17 cellular contexts compared by ENCODE assay signal in the genomic region with DNA sequence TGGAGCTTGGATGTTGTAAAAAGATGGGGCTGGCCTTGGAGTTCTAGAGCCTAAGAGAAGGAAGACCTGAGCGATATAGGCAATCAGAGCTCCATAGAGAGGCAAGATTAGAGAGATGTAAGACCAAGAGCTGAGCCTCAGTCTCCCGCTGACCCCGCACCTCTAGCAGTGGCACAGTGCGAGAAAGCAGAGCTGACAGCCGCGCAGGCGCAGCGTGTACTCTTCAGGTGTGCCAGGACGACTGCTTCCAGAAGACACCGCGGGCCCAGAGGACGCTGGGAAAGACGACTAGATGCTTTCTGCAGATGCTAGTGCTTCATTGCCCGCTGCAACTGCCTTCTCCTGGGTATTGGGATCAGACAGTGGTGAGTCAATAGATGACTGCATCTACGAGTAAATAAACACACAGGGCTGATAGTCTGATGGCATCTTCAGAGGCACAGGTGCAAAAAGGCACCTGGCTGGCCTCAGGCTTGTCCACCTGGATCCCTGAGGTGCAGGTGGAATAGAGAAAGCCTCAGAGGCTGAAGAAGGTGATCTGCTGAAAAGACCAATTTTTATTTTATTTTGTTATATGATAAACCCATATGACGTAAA. TPM values are rescaled to one million over a fixed set of nuclear protein-coding genes. Genes with fewer than 3 reads are reported as not detected.
DNase-seq lines count a peak whose midpoint lies in the region; ATAC-seq, FAIRE-seq and TF ChIP-seq lines count a peak whose summit lies in the region.
"Had no signal": no experiment of that assay in that cellular context is flagged by ENCODE, and none has a peak within 500 bp of the region (broad histone marks: within the 10 kb centered on the region; RNA-seq: fewer than 3 reads in every experiment).

No MANE protein-coding gene starts in this region.

- no peak overlapping the region for H3K27ac ChIP-seq in HepG2 (ENCODE audit: extremely low read length, insufficient read depth, low read length)
- no peak overlapping the region for H3K27ac ChIP-seq in right lobe of liver
- no peak overlapping the region for H3K27ac ChIP-seq in pancreas

- no TSS peak for BruUV-seq in HepG2 (replicated peaks; lab: Mats Ljungman, UMichigan)

- H4K20me1 ChIP-seq in HepG2 (ENCODE audit: insufficient read depth, low read length), result no peaks in the 10 kb centered on the region

- H3K4me3 ChIP-seq in HepG2 (replicated peaks in 1 of 3; ENCODE audit: insufficient read depth in 1 of 3, low read depth in 2 of 3, low read length in 3 of 3) (no peak overlapping the region), right lobe of liver (no peak overlapping the region), epithelial cell of esophagus (ENCODE audit: low read length) (no peak overlapping the region), pancreas (no peak overlapping the region)

- no peaks in the 10 kb centered on the region for H3K4me1 Mint-ChIP-seq in activated T-helper 1 cell treated with anti-CD3 and anti-CD28 coated beads, Interleukin-12 subunit alpha, Interleukin-12 subunit beta, Interleukin-2, Interleukin-4 antibody, amounts not matched to agents 30 ng/mL and 10 ng/mL and 1 ng/mL, durations not matched to agents 14 hours and 24 hours and 36 hours (ENCODE audit: low read depth)
- peaks cover 3% of the 10 kb centered on the region for H3K4me1 Mint-ChIP-seq in endothelial cell (ENCODE audit: unreplicated experiment)
- H3K4me1 Mint-ChIP-seq: B cell had no signal

- no peak overlapping the region for H3K4me2 ChIP-seq in HepG2 (ENCODE audit: low read depth, low read length)

- DNase-seq in HepG2 (ENCODE audit: low spot score) (no peak), right lobe of liver (no peak), NCI-H69 (lab: John Stamatoyannopoulos, UW) (peak; percentile 27), epithelial cell of esophagus (ENCODE audit: low read depth) (peak; percentile 26), pancreas (no peak), endothelial cell (ENCODE audit: low spot score) (no peak)
- DNase-seq in activated T-helper 1 cell treated with anti-CD3 and anti-CD28 coated beads, Interleukin-12 subunit alpha, Interleukin-12 subunit beta, Interleukin-2, Interleukin-4 antibody, amounts not matched to agents 30 ng/mL and 10 ng/mL and 1 ng/mL, durations not matched to agents 14 hours and 24 hours and 36 hours (ENCODE audit: low spot score), result no peak
- DNase-seq: C1 segment of cervical spinal cord; CD4-positive, alpha-beta T cell; DND-41; GDM1; HCEC 1CT; HFFc6; IMR-90 had no signal

- H3K4me3 Mint-ChIP-seq in activated T-helper 1 cell treated with anti-CD3 and anti-CD28 coated beads, Interleukin-12 subunit alpha, Interleukin-12 subunit beta, Interleukin-2, Interleukin-4 antibody, amounts not matched to agents 30 ng/mL and 10 ng/mL and 1 ng/mL, durations not matched to agents 14 hours and 24 hours and 36 hours, result no peak overlapping the region
- no peak overlapping the region for H3K4me3 Mint-ChIP-seq in endothelial cell (ENCODE audit: unreplicated experiment)
- H3K4me3 Mint-ChIP-seq: B cell; CD4-positive, alpha-beta T cell; HFFc6 had no signal

- FAIRE-seq in HepG2 (lab: Jason Lieb, UNC) (no peak), pancreas (lab: Jason Lieb, UNC) (no peak)
- FAIRE-seq: A204.1, GM12892 had no signal

- no peaks in the 10 kb centered on the region for H3K36me3 Mint-ChIP-seq in activated T-helper 1 cell treated with anti-CD3 and anti-CD28 coated beads, Interleukin-12 subunit alpha, Interleukin-12 subunit beta, Interleukin-2, Interleukin-4 antibody, amounts not matched to agents 30 ng/mL and 10 ng/mL and 1 ng/mL, durations not matched to agents 14 hours and 24 hours and 36 hours (ENCODE audit: low read depth)
- no peaks in the 10 kb centered on the region for H3K36me3 Mint-ChIP-seq in endothelial cell (ENCODE audit: low read depth, unreplicated experiment)

- H3K9ac ChIP-seq in HepG2 (ENCODE audit: insufficient read depth, low read depth, low read length), result no peak overlapping the region

- no peak for TF ChIP-seq CTCF in HepG2 (CRISPR knock-in tag; IDR thresholded peaks at IDR 0.05)
- no peak for TF ChIP-seq CTCF in right lobe of liver (IDR thresholded peaks at IDR 0.05)
- no peak for TF ChIP-seq CTCF in epithelial cell of esophagus (IDR thresholded peaks at IDR 0.05; ENCODE audit: insufficient read depth, low read depth, low read length, missing control alignments)
- TF ChIP-seq CTCF in pancreas (IDR thresholded peaks at IDR 0.05), result no peak
- no peak for TF ChIP-seq CTCF in endothelial cell (IDR thresholded peaks at IDR 0.05; ENCODE audit: unreplicated experiment)

- intact Hi-C loops in HepG2 (cut with micrococcal nuclease; ENCODE audit: unreplicated experiment), result no loop called here
- intact Hi-C loops in right lobe of liver (cut with DNase I), result no loop called here
- intact Hi-C loops in pancreas (cut with DNase I), result no loop called here
- intact Hi-C loops in activated T-helper 1 cell treated with anti-CD3 and anti-CD28 coated beads, Interleukin-12 subunit alpha, Interleukin-12 subunit beta, Interleukin-2, Interleukin-4 antibody, amounts not matched to agents 30 ng/mL and 10 ng/mL and 1 ng/mL, durations not matched to agents 14 hours and 24 hours and 36 hours (cut with micrococcal nuclease), result no loop called here

- no peak for TF ChIP-seq RAD21 in HepG2 (CRISPR knock-in tag; IDR thresholded peaks at IDR 0.05)

- in situ Hi-C loops in HepG2 (cut with HindIII; ENCODE audit: extremely low pct_ligation_motif_present, low pct_unique_long_range_greater_than_20kb), result no loop called here

- POLR2A ChIA-PET in HepG2 (lab: Yijun Ruan, JAX), result no interaction called here

- H3K36me3 ChIP-seq in HepG2 (replicated peaks in 1 of 2; ENCODE audit: control insufficient read depth in 1 of 2, insufficient read depth in 2 of 2, low read length in 2 of 2) (no peaks in the 10 kb centered on the region), right lobe of liver (no peaks in the 10 kb centered on the region), pancreas (no peaks in the 10 kb centered on the region)

- H3K27me3 Mint-ChIP-seq in activated T-helper 1 cell treated with anti-CD3 and anti-CD28 coated beads, Interleukin-12 subunit alpha, Interleukin-12 subunit beta, Interleukin-2, Interleukin-4 antibody, amounts not matched to agents 30 ng/mL and 10 ng/mL and 1 ng/mL, durations not matched to agents 14 hours and 24 hours and 36 hours (ENCODE audit: insufficient read depth), result peaks cover 3% of the 10 kb centered on the region
- H3K27me3 Mint-ChIP-seq in endothelial cell (ENCODE audit: unreplicated experiment), result peaks cover 1% of the 10 kb centered on the region

- WGBS in HepG2 (ENCODE audit: low lambda C conversion rate), result 68% methylated on average over 14 of the region's 16 CpGs
- WGBS in right lobe of liver (ENCODE audit: insufficient coverage, low coverage, low lambda C conversion rate, missing lambda C conversion rate), result 69% methylated on average over 10 of the region's 16 CpGs
- 82 to 83% methylated on average over 16 of the region's 16 CpGs for WGBS in pancreas, 2 donors

- H2AFZ ChIP-seq in HepG2 (ENCODE audit: low read length), result no peak overlapping the region

- TF ChIP-seq EP300 in HepG2 (IDR thresholded peaks at IDR 0.05; ENCODE audit: low read depth in 2 of 2, low read length in 2 of 2) (no peak), HepG2 (CRISPR knock-in tag; IDR thresholded peaks at IDR 0.05; ENCODE audit: borderline replicate concordance) (no peak)

- CTCF ChIA-PET in HepG2 (lab: Yijun Ruan, JAX; ENCODE audit: low intra/inter-chr PET ratio, low total read pairs), result no interaction called here

- ATAC-seq in HepG2, result no peak
- ATAC-seq in right lobe of liver, result no peak
- ATAC-seq in pancreas, result no peak

- H3K9me3 ChIP-seq in HepG2 (ENCODE audit: low read length), result no peaks in the 10 kb centered on the region
- H3K9me3 ChIP-seq in right lobe of liver, result no peaks in the 10 kb centered on the region
- no peaks in the 10 kb centered on the region for H3K9me3 ChIP-seq in pancreas

- H3K4me1 ChIP-seq in HepG2 (ENCODE audit: insufficient read depth, low read length), result peaks cover 8% of the 10 kb centered on the region
- peaks cover 0 to 2% (median 0%) of the 10 kb centered on the region in 4 donors for H3K4me1 ChIP-seq in right lobe of liver
- peaks cover 0 to 3% (median 0%) of the 10 kb centered on the region in 3 donors for H3K4me1 ChIP-seq in pancreas

- H3K9me3 Mint-ChIP-seq in activated T-helper 1 cell treated with anti-CD3 and anti-CD28 coated beads, Interleukin-12 subunit alpha, Interleukin-12 subunit beta, Interleukin-2, Interleukin-4 antibody, amounts not matched to agents 30 ng/mL and 10 ng/mL and 1 ng/mL, durations not matched to agents 14 hours and 24 hours and 36 hours, result no peaks in the 10 kb centered on the region
- no peaks in the 10 kb centered on the region for H3K9me3 Mint-ChIP-seq in endothelial cell (ENCODE audit: unreplicated experiment)
- H3K9me3 Mint-ChIP-seq: CD4-positive, alpha-beta T cell; HFFc6 had no signal

- H3K27me3 ChIP-seq in HepG2 (ENCODE audit: control insufficient read depth in 1 of 2, insufficient read depth in 2 of 2, low read length in 2 of 2), result no peaks in the 10 kb centered on the region
- no peaks in the 10 kb centered on the region for H3K27me3 ChIP-seq in right lobe of liver
- no peaks in the 10 kb centered on the region for H3K27me3 ChIP-seq in pancreas

- no peaks in the 10 kb centered on the region for H3K79me2 ChIP-seq in HepG2 (ENCODE audit: insufficient read depth, low read length)

- TF ChIP-seq POLR2A in HepG2 (IDR thresholded peaks at IDR 0.05; ENCODE audit: insufficient read depth in 1 of 2, low read depth in 2 of 2, low read length in 2 of 2), result no peak
- TF ChIP-seq POLR2A in right lobe of liver (IDR thresholded peaks at IDR 0.05), result no peak

- H3K27ac Mint-ChIP-seq in activated T-helper 1 cell treated with anti-CD3 and anti-CD28 coated beads, Interleukin-12 subunit alpha, Interleukin-12 subunit beta, Interleukin-2, Interleukin-4 antibody, amounts not matched to agents 30 ng/mL and 10 ng/mL and 1 ng/mL, durations not matched to agents 14 hours and 24 hours and 36 hours, result no peak overlapping the region
- no peak overlapping the region for H3K27ac Mint-ChIP-seq in endothelial cell (ENCODE audit: unreplicated experiment)
- H3K27ac Mint-ChIP-seq: B cell; CD4-positive, alpha-beta T cell; HFFc6 had no signal

RNA-seq across cellular contexts. Expression of a gene that starts 38.1 kb away (rescaled TPM):
- total RNA-seq in HepG2 (2016; rRNA removed; fragmentation: Illumina TruSeq; extraction: Trizol), result 18.3 and 34.1 TPM in 2 replicates
- total RNA-seq in HepG2 (2016; cell fraction: cytosol; rRNA removed; fragmentation: Illumina TruSeq; extraction: Trizol; ENCODE audit: low read depth), result 4.9 and 5.1 TPM in 2 replicates
- total RNA-seq in HepG2 (2016; cell fraction: insoluble cytoplasmic fraction; rRNA removed; fragmentation: Illumina TruSeq; extraction: Trizol), result 17.2 and 31.8 TPM in 2 replicates
- total RNA-seq in HepG2 (2016; cell fraction: membrane; rRNA removed; fragmentation: Illumina TruSeq; extraction: Trizol), result 24.4 and 29.6 TPM in 2 replicates
- 22.7 and 23.4 TPM in 2 replicates for total RNA-seq in HepG2 (2016; cell fraction: nucleus; rRNA removed; fragmentation: Illumina TruSeq; extraction: Trizol)
- polyA plus RNA-seq in HepG2 (2011; rRNA removed), result 15.4 and 17.9 TPM in 2 replicates
- 12.4 and 14.6 TPM in 2 replicates for polyA plus RNA-seq in HepG2 (2011; cell fraction: cytosol; rRNA removed)
- 6.3 and 7.6 TPM in 2 replicates for polyA plus RNA-seq in HepG2 (2011; cell fraction: nucleus; rRNA removed)
- polyA plus RNA-seq in HepG2 (2012), result 15.0 and 16.0 TPM in 2 replicates
- polyA plus RNA-seq in HepG2 (2016; cell fraction: cytosol; fragmentation: Illumina TruSeq; extraction: Trizol; ENCODE audit: low read depth), result 4.1 and 4.6 TPM in 2 replicates
- polyA plus RNA-seq in HepG2 (2016; cell fraction: insoluble cytoplasmic fraction; fragmentation: Illumina TruSeq; extraction: Trizol; ENCODE audit: low read depth), result 30.5 and 32.8 TPM in 2 replicates
- polyA plus RNA-seq in HepG2 (2016; cell fraction: membrane; fragmentation: Illumina TruSeq; extraction: Trizol; ENCODE audit: low read depth), result 14.5 and 19.3 TPM in 2 replicates
- 17.8 and 18.7 TPM in 2 replicates for polyA plus RNA-seq in HepG2 (2016; cell fraction: nucleus; fragmentation: Illumina TruSeq; extraction: Trizol; ENCODE audit: insufficient read depth, low read depth)
- polyA minus RNA-seq in HepG2 (2011; rRNA and poly(A)+ RNA removed; ENCODE audit: low replicate concordance), result 30.5 and 36.4 TPM in 2 replicates
- polyA minus RNA-seq in HepG2 (2011; cell fraction: cytosol; rRNA and poly(A)+ RNA removed), result 29.7 and 30.0 TPM in 2 replicates
- 26.0 and 32.1 TPM in 2 replicates for polyA minus RNA-seq in HepG2 (2011; cell fraction: nucleus; rRNA and poly(A)+ RNA removed)
- 10 to 100 TPM in 5 of 6 experiments, 1 to 10 TPM in 1; 9.2 to 20.4 (median 14.8) TPM for total RNA-seq in right lobe of liver
- total RNA-seq in pancreas, result 10 to 100 TPM; 24.7 to 53.1 (median 29.6) TPM
- 10 to 100 TPM in 1 of 2 donors, 1 to 10 TPM in 1; 8.3 to 12.7 TPM for polyA plus RNA-seq in pancreas
- 97.6 and 103 TPM in 2 replicates for total RNA-seq in activated T-helper 1 cell treated with anti-CD3 and anti-CD28 coated beads, Interleukin-12 subunit alpha, Interleukin-12 subunit beta, Interleukin-2, Interleukin-4 antibody, amounts not matched to agents 30 ng/mL and 10 ng/mL and 1 ng/mL, durations not matched to agents 14 hours and 24 hours and 36 hours
- 27.7 TPM for total RNA-seq in endothelial cell (ENCODE audit: unreplicated experiment)

Comparison
In these comparisons a context has a peak if more than half of its experiments do, and no peak if none do; other contexts are left out.
1. DNase-seq: peak in NCI-H69 (single experiment) and epithelial cell of esophagus (single experiment); none in HepG2 (single experiment), right lobe of liver (0 of 3), pancreas (0 of 6), activated T-helper 1 cell treated with anti-CD3 and anti-CD28 coated beads, Interleukin-12 subunit alpha, Interleukin-12 subunit beta, Interleukin-2, Interleukin-4 antibody, amounts not matched to agents 30 ng/mL and 10 ng/mL and 1 ng/mL, durations not matched to agents 14 hours and 24 hours and 36 hours (single experiment) and endothelial cell (single experiment).